In the genomic region with DNA sequence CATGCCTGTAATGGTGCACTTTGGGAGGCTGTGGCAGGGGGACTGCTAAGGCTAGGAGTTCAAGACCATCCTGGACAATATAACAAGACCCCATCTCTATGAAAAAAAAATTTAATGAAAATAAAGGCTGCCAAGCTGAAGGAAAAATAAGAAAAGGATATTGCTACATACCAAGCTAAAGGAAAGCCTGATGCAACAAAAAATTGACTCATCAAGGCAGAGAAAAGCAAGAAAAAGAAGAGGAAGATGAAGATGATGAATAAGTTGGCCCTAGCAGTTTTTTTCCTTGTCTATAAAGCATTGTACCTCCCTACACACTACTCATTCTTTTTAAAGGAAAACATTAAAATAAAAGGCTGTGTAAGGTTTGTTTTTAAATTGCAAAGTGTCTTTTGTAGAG, we compare ENCODE assay signal across 21 cellular contexts.
"Had no signal": no experiment of that assay in that cellular context is flagged by ENCODE, and none has a peak within 500 bp of the region (broad histone marks: within the 10 kb centered on the region; RNA-seq: fewer than 3 reads in every experiment).

No MANE protein-coding gene starts in this region.

- DNase-seq: activated CD8-positive, alpha-beta memory T cell treated with anti-CD3 and anti-CD28 coated beads for 24 hours; activated CD8-positive, alpha-beta memory T cell treated with anti-CD3 and anti-CD28 coated beads, Interleukin-2, amount 50 U/mL, for 48 hours; activated effector memory CD4-positive, alpha-beta T cell treated with Interleukin-2 at 50 U/mL for 16 hours; activated T-cell treated with anti-CD3 and anti-CD28 coated beads, Interleukin-2, amount 50 U/mL, for 48 hours; amniotic stem cell; caudate nucleus; erythroblast; immature natural killer cell; mesenchymal stem cell; mucosa of descending colon; naive B cell; stimulated activated CD4-positive, alpha-beta T cell treated with anti-CD3 and anti-CD28 coated beads, Interleukin-12 subunit alpha, Interleukin-12 subunit beta, amount 100 ng/mL, for 4 hours; stimulated activated CD4-positive, alpha-beta T cell treated with anti-CD3 and anti-CD28 coated beads, Interleukin-1b, Interleukin-23, amount 100 ng/mL, for 48 hours; stimulated activated CD8-positive, alpha-beta memory T cell treated with anti-CD3 and anti-CD28 coated beads, Interleukin-4, amount 100 ng/mL, for 48 hours; stimulated activated naive CD4-positive, alpha-beta T cell; tibial artery had no signal

- ATAC-seq: activated naive CD4-positive, alpha-beta T cell treated with anti-CD3 and anti-CD28 coated beads, Interleukin-2, amount 50 U/mL, for 72 hours; mucosa of descending colon had no signal

- H3K27ac ChIP-seq: coronary artery, tibial artery had no signal

- H3K4me1 Mint-ChIP-seq: activated CD4-positive, alpha-beta T cell treated with anti-CD3 and anti-CD28 coated beads, Interleukin-2, amount 10 ng/mL, durations not matched to agents 24 days and 14 days; immature natural killer cell; naive B cell; neural crest cell had no signal

- H3K27me3 Mint-ChIP-seq: activated CD4-positive, alpha-beta T cell treated with anti-CD3 and anti-CD28 coated beads, Interleukin-2, amount 10 ng/mL, durations not matched to agents 24 days and 14 days; progenitor cell of endocrine pancreas had no signal

- H3K9me3 Mint-ChIP-seq: activated CD4-positive, alpha-beta T cell treated with anti-CD3 and anti-CD28 coated beads, Interleukin-2, amount 10 ng/mL, durations not matched to agents 24 days and 14 days; activated naive CD4-positive, alpha-beta T cell treated with anti-CD3 and anti-CD28 coated beads, Interleukin-2, amount 50 U/mL, for 72 hours; neural crest cell had no signal

- H3K9me3 ChIP-seq: mucosa of descending colon, tibial artery had no signal

- H3K27ac Mint-ChIP-seq: activated CD4-positive, alpha-beta T cell treated with anti-CD3 and anti-CD28 coated beads, Interleukin-2, amount 10 ng/mL, durations not matched to agents 24 days and 14 days; activated naive CD4-positive, alpha-beta T cell treated with anti-CD3 and anti-CD28 coated beads, Interleukin-2, amount 50 U/mL, for 72 hours; immature natural killer cell; naive B cell; progenitor cell of endocrine pancreas had no signal

- H3K36me3 Mint-ChIP-seq: activated naive CD4-positive, alpha-beta T cell treated with anti-CD3 and anti-CD28 coated beads, Interleukin-2, amount 50 U/mL, for 72 hours; immature natural killer cell; naive B cell had no signal

- H3K27me3 ChIP-seq: tibial artery had no signal

- H3K36me3 ChIP-seq: tibial artery had no signal

- H3K4me3 Mint-ChIP-seq: activated CD4-positive, alpha-beta T cell treated with anti-CD3 and anti-CD28 coated beads, Interleukin-2, amount 10 ng/mL, durations not matched to agents 24 days and 14 days; immature natural killer cell; naive B cell; neural crest cell had no signal

- H3K4me3 ChIP-seq: coronary artery, mucosa of descending colon, tibial artery had no signal

- H3K4me1 ChIP-seq: tibial artery had no signal
